In genomic region chr7:80496586-80496985, GRCh38 we compare ENCODE assay signal across 26 cellular contexts. TPM values are rescaled to one million over a fixed set of nuclear protein-coding genes. Genes with fewer than 3 reads are reported as not detected.
"Had no signal": no experiment of that assay in that cellular context is flagged by ENCODE, and none has a peak within 500 bp of the region (broad histone marks: within the 10 kb centered on the region; RNA-seq: fewer than 3 reads in every experiment).

No MANE protein-coding gene starts in this region.

- H3K4me3 Mint-ChIP-seq: activated CD4-positive, alpha-beta T cell treated with anti-CD3 and anti-CD28 coated beads, Interleukin-2, amount 10 ng/mL, durations not matched to agents 24 days and 14 days; activated naive CD8-positive, alpha-beta T cell treated with anti-CD3 and anti-CD28 coated beads for 36 hours; central memory CD8-positive, alpha-beta T cell; dendritic cell treated with granulocyte-macrophage colony-stimulating factor and Interleukin-4, amounts not matched to agents 40 ng/mL and 50 ng/mL, for 4 days; effector memory CD8-positive, alpha-beta T cell; naive thymus-derived CD8-positive, alpha-beta T cell had no signal

- H3K4me3 ChIP-seq: left ventricle myocardium inferior, tibial nerve, vagina had no signal

- H3K9me3 ChIP-seq: left ventricle myocardium inferior, neutrophil, tibial nerve, vagina had no signal

- H3K36me3 Mint-ChIP-seq: activated naive CD8-positive, alpha-beta T cell treated with anti-CD3 and anti-CD28 coated beads for 36 hours; naive thymus-derived CD8-positive, alpha-beta T cell had no signal

- H3K36me3 ChIP-seq: brain microvascular endothelial cell, left ventricle myocardium inferior, neutrophil, tibial nerve, vagina had no signal

- H3K9me3 Mint-ChIP-seq: activated CD4-positive, alpha-beta T cell treated with anti-CD3 and anti-CD28 coated beads, Interleukin-2, amount 10 ng/mL, durations not matched to agents 24 days and 14 days; activated naive CD8-positive, alpha-beta T cell treated with anti-CD3 and anti-CD28 coated beads for 36 hours; dendritic cell treated with granulocyte-macrophage colony-stimulating factor and Interleukin-4, amounts not matched to agents 40 ng/mL and 50 ng/mL, for 4 days had no signal

- H3K27ac ChIP-seq: brain microvascular endothelial cell, epithelial cell of prostate, neutrophil, tibial nerve, vagina had no signal

- H3K27ac Mint-ChIP-seq: activated CD4-positive, alpha-beta T cell treated with anti-CD3 and anti-CD28 coated beads, Interleukin-2, amount 10 ng/mL, durations not matched to agents 24 days and 14 days; activated naive CD8-positive, alpha-beta T cell treated with anti-CD3 and anti-CD28 coated beads for 36 hours; dendritic cell treated with granulocyte-macrophage colony-stimulating factor and Interleukin-4, amounts not matched to agents 40 ng/mL and 50 ng/mL, for 4 days; effector memory CD8-positive, alpha-beta T cell; naive thymus-derived CD8-positive, alpha-beta T cell had no signal

- H3K4me1 Mint-ChIP-seq: activated CD4-positive, alpha-beta T cell treated with anti-CD3 and anti-CD28 coated beads, Interleukin-2, amount 10 ng/mL, durations not matched to agents 24 days and 14 days; activated naive CD8-positive, alpha-beta T cell treated with anti-CD3 and anti-CD28 coated beads for 36 hours; central memory CD8-positive, alpha-beta T cell; naive thymus-derived CD8-positive, alpha-beta T cell had no signal

- H3K27me3 Mint-ChIP-seq: activated CD4-positive, alpha-beta T cell treated with anti-CD3 and anti-CD28 coated beads, Interleukin-2, amount 10 ng/mL, durations not matched to agents 24 days and 14 days; activated naive CD8-positive, alpha-beta T cell treated with anti-CD3 and anti-CD28 coated beads for 36 hours; central memory CD8-positive, alpha-beta T cell; dendritic cell treated with granulocyte-macrophage colony-stimulating factor and Interleukin-4, amounts not matched to agents 40 ng/mL and 50 ng/mL, for 4 days; effector memory CD8-positive, alpha-beta T cell had no signal

- H3K27me3 ChIP-seq: brain microvascular endothelial cell, neutrophil, tibial nerve, vagina had no signal

- FAIRE-seq: TTC549 had no signal

- ATAC-seq: effector memory CD8-positive, alpha-beta T cell; naive thymus-derived CD8-positive, alpha-beta T cell had no signal

- DNase-seq: activated CD4-positive, alpha-beta T cell treated with anti-CD3 and anti-CD28 coated beads, Interleukin-2, amount 10 ng/mL, durations not matched to agents 24 days and 14 days; activated CD4-positive, CD25-positive, alpha-beta regulatory T cell; activated naive CD8-positive, alpha-beta T cell treated with anti-CD3 and anti-CD28 coated beads for 36 hours; amygdala; brain microvascular endothelial cell; effector memory CD8-positive, alpha-beta T cell; hippocampal formation; left ventricle myocardium inferior; mesenchymal stem cell; naive thymus-derived CD8-positive, alpha-beta T cell; retina; stimulated activated CD4-positive, alpha-beta T cell treated with anti-CD3 and anti-CD28 coated beads, Interleukin-15, amount 100 ng/mL, for 24 hours; stimulated activated CD4-positive, alpha-beta T cell treated with anti-CD3 and anti-CD28 coated beads, Interleukin-4, amount 100 ng/mL, for 1 hour; stimulated activated naive CD4-positive, alpha-beta T cell treated with Interleukin-2 at 50 U/mL for 16 hours; substantia nigra had no signal

RNA-seq across cellular contexts. Expression of gene GNAT3, which starts 15.3 kb away (rescaled TPM):
- total RNA-seq: activated CD4-positive, alpha-beta T cell treated with anti-CD3 and anti-CD28 coated beads, Interleukin-2, amount 10 ng/mL, durations not matched to agents 24 days and 14 days; activated naive CD8-positive, alpha-beta T cell treated with anti-CD3 and anti-CD28 coated beads for 36 hours; glomerular endothelial cell; kidney epithelial cell; left ventricle myocardium inferior; naive thymus-derived CD8-positive, alpha-beta T cell; skeletal muscle tissue; T-helper 2 cell treated with Interferon-gamma antibody and Interleukin-4, amounts not matched to agents 100 ng/mL and 5 ng/mL, for 36 hours; tibial nerve; vagina had no signal
- polyA plus RNA-seq: naive thymus-derived CD8-positive, alpha-beta T cell had no signal
